8 cellular contexts compared by ENCODE assay signal in the genomic region with DNA sequence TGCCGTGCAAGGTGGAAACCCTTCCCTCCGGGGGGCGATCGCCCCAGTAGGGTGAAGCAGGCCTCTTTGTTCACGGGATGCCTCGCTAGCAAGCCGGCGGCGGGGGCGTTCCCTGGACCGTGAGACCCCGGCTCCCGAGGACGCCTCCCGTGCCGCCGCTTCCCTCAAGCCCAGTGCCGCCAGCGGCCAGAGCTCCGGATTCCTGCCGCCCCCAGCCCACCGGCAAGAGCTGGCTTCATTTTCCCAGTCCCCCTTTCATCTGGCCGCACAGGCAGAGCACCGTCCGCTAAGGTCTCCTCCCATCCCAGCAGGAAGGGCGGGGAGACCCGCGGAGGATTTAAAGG. TPM values are rescaled to one million over a fixed set of nuclear protein-coding genes. Genes with fewer than 3 reads are reported as not detected.
DNase-seq lines count a peak whose midpoint lies in the region; ATAC-seq and TF ChIP-seq lines count a peak whose summit lies in the region.

No MANE protein-coding gene starts in this region.

- no peaks in the 10 kb centered on the region for H3K36me3 Mint-ChIP-seq in naive thymus-derived CD8-positive, alpha-beta T cell

- DNase-seq in NCI-H2171 treated with DMSO at 0.1 percent for 48 hours (lab: John Stamatoyannopoulos, UW) (peak; percentile 44), NCI-H2171 (lab: John Stamatoyannopoulos, UW) (no peak), ecto neural progenitor cell (ENCODE audit: low spot score) (peak; percentile 92), vagina (ENCODE audit: extremely low spot score in 2 of 2) (no peak), AG08396 (ENCODE audit: low spot score) (no peak)
- peak; percentile 38 for DNase-seq in activated CD4-positive, alpha-beta T cell treated with anti-CD3 and anti-CD28 coated beads for 4 hours
- DNase-seq in naive thymus-derived CD8-positive, alpha-beta T cell: peak in 9 of 10 donors; percentile 30 to 80 (median 46)

- no peaks in the 10 kb centered on the region for H3K9me3 Mint-ChIP-seq in naive thymus-derived CD8-positive, alpha-beta T cell

- peak overlapping the region; percentile 68 to 76 for H3K4me3 ChIP-seq in vagina

- POLR2A ChIA-PET in naive thymus-derived CD8-positive, alpha-beta T cell (lab: Charles Lee): interaction anchor here (0.9 to 12.1 kb wide), 20 partner anchors 8 to 1222 kb away, joined by 3 to 239 read pairs (median 5); partner anchors contain the start of genes ACBD6, IER5, MR1 and STX6

- H3K36me3 ChIP-seq in vagina: no peaks in the 10 kb centered on the region

- no peaks in the 10 kb centered on the region for H3K27me3 ChIP-seq in vagina

- no peak for TF ChIP-seq CTCF in vagina (IDR thresholded peaks at IDR 0.05)

- intact Hi-C loops in vagina (cut with DNase I): loop anchor here (2.0 kb wide), 1 partner anchor 16 kb away; the partner anchor contains the start of gene IER5

- H3K27me3 Mint-ChIP-seq in naive thymus-derived CD8-positive, alpha-beta T cell: peaks cover 0 to 3% (median 0%) of the 10 kb centered on the region in 5 donors

- H3K4me3 Mint-ChIP-seq in naive thymus-derived CD8-positive, alpha-beta T cell: peak overlapping the region; percentile 79 to 94 (median 86)

- H3K4me1 ChIP-seq in vagina: peaks cover 40% of the 10 kb centered on the region

- H3K9me3 ChIP-seq in vagina: no peaks in the 10 kb centered on the region

- peaks cover 28 to 67% (median 59%) of the 10 kb centered on the region in 4 donors for H3K4me1 Mint-ChIP-seq in naive thymus-derived CD8-positive, alpha-beta T cell

- peak overlapping the region; percentile 73 to 95 (median 90) for H3K27ac Mint-ChIP-seq in naive thymus-derived CD8-positive, alpha-beta T cell

- no peak for TF ChIP-seq POLR2A in vagina (IDR thresholded peaks at IDR 0.05)

- peak overlapping the region; percentile 86 for H3K27ac ChIP-seq in vagina

- ATAC-seq in HG03196 (IDR thresholded peaks at IDR 0.05; ENCODE audit: unreplicated experiment): peak; percentile 4
- ATAC-seq in naive thymus-derived CD8-positive, alpha-beta T cell: peak; percentile 45 to 57

RNA-seq across cellular contexts. Expression of gene IER5, which starts 16.3 kb away (rescaled TPM):
- total RNA-seq in naive thymus-derived CD8-positive, alpha-beta T cell: 10 to 100 TPM; 18.7 to 19.6 TPM
- polyA plus RNA-seq in naive thymus-derived CD8-positive, alpha-beta T cell: 1 to 10 TPM; 2.5 to 9.4 (median 8.3) TPM
- 13.0 TPM for total RNA-seq in vagina

Comparison
In these comparisons a context has a peak if more than half of its experiments do, and no peak if none do; other contexts are left out.
1. DNase-seq: peak in NCI-H2171 treated with DMSO at 0.1 percent for 48 hours (single experiment), activated CD4-positive, alpha-beta T cell treated with anti-CD3 and anti-CD28 coated beads for 4 hours (2 of 2), ecto neural progenitor cell (single experiment) and naive thymus-derived CD8-positive, alpha-beta T cell (9 of 10); none in NCI-H2171 (single experiment), vagina (0 of 2) and AG08396 (single experiment).